In the genomic region with DNA sequence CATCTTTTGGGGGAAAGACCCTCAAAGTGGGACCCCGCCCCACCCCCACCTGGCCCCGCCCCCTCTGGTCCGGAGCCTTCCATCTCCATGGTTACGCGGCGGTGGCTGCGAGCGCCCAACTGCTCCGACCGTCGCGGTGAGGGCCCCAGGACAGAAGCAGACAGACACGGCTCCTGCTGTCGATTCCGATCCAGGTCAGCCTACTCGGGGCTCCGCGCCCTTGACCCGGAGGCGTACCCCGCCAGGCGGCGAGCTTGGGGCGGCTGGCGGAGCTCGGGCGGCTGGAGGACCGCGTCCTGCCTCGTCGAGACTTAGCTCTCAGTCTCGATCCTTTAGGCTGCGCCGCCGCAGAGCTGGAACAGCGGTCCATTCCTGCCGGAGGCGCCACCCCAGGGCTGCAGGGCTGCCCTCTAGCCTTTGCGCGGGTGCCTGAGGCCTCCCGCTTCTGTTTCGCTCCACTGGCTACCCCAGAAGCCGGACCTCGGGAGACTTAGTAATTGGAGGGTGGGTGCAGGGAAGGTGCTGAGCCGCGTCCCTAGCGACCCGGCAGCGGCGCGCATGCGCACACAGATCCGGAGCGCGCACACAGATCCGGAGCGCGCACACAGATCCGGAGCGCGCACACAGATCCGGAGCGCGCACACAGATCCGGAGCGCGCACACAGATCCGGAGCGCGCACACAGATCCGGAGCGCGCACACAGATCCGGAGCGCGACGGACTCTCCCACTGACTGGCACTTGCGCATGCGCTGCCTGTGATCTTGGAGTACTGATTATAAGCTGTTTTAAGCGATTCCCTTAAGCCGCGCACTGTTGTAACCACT, we compare ENCODE assay signal across 9 cellular contexts. TPM values are rescaled to one million over a fixed set of nuclear protein-coding genes. Genes with fewer than 3 reads are reported as not detected.
DNase-seq lines count a peak whose midpoint lies in the region; ATAC-seq and TF ChIP-seq lines count a peak whose summit lies in the region.
"Had no signal": no experiment of that assay in that cellular context is flagged by ENCODE, and none has a peak within 500 bp of the region (broad histone marks: within the 10 kb centered on the region; RNA-seq: fewer than 3 reads in every experiment).

A gene with protein sequence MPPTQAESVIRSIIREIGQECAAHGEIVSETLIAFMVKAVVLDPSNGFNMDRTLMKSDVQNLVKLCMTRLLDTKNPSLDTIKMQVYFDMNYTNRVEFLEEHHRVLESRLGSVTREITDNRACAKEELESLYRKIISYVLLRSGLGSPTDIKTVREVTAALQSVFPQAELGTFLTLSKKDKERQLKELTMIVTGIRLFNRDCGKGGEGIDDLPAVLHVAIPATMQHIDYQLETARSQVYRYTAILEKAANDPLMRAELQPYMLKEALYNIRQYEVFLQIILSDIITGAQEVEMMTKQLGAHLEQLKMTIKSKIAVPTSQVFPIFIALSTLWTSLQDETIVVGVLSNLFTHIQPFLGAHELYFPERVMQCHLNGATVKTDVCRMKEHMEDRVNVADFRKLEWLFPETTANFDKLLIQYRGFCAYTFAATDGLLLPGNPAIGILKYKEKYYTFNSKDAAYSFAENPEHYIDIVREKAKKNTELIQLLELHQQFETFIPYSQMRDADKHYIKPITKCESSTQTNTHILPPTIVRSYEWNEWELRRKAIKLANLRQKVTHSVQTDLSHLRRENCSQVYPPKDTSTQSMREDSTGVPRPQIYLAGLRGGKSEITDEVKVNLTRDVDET (plus strand): TSS at position 77 of the 825 bp plus-strand sequence. CDS start 1,868 bp downstream, outside the sequence.

- DNase-seq in AG20443 (ENCODE audit: low spot score) (peak; percentile 94), NCI-H345 treated with DMSO at 0.1 percent for 48 hours (lab: John Stamatoyannopoulos, UW; ENCODE audit: unreplicated experiment) (peak; percentile 75), chondrocyte (ENCODE audit: low spot score) (peak; percentile 94), kidney tubule cell (ENCODE audit: low spot score) (peak; percentile 92)
- DNase-seq in activated CD4-positive, alpha-beta T cell treated with anti-CD3 and anti-CD28 coated beads for 24 hours (ENCODE audit: low read depth in 2 of 2) = peak; percentile 66 to 67
- peak; percentile 62 to 63 for DNase-seq in stimulated activated CD4-positive, alpha-beta T cell treated with anti-CD3 and anti-CD28 coated beads, Interleukin-15, amount 100 ng/mL, for 48 hours (ENCODE audit: low read depth in 2 of 2)

- H3K4me3 Mint-ChIP-seq in chondrocyte (ENCODE audit: unreplicated experiment) = peak within 1 kb of the TSS; percentile 93

- H3K36me3 Mint-ChIP-seq in chondrocyte (ENCODE audit: low read depth) = peaks cover 3% of the 10 kb centered on the region

- H3K9me3 Mint-ChIP-seq in chondrocyte (ENCODE audit: low read depth) = no peaks in the 10 kb centered on the region

- TF ChIP-seq CTCF in chondrocyte (IDR thresholded peaks at IDR 0.05) = peak; percentile 60

- peak within 1 kb of the TSS; percentile 87 for H3K27ac Mint-ChIP-seq in chondrocyte (ENCODE audit: unreplicated experiment)

- ATAC-seq in GM19025 (IDR thresholded peaks at IDR 0.05; ENCODE audit: low read depth, unreplicated experiment) = peak; percentile 80
- peak; percentile 84 for ATAC-seq in HG03342 (IDR thresholded peaks at IDR 0.05; ENCODE audit: unreplicated experiment)

- peaks cover 12% of the 10 kb centered on the region for H3K27me3 Mint-ChIP-seq in chondrocyte (ENCODE audit: low read depth)

- peaks cover 10% of the 10 kb centered on the region for H3K4me1 Mint-ChIP-seq in chondrocyte (ENCODE audit: low read depth)

RNA-seq across cellular contexts. Expression of the gene that starts here (rescaled TPM):
- total RNA-seq in chondrocyte = 0.12 to 0.73 TPM (median 0.44 TPM) in 3 replicates
- total RNA-seq: T-helper 1 cell treated with Interleukin-12 subunit alpha and Interleukin-12 subunit beta and Interleukin-4 antibody, amounts not matched to agents 30 ng/mL and 1 ng/mL, for 36 hours had no signal

Comparison
In these comparisons a context has a peak if more than half of its experiments do, and no peak if none do; other contexts are left out.
1. Peak in every context shown above with its lines: DNase-seq and ATAC-seq.
2. Peak in DNase-seq in chondrocyte; RNA of the gene not detected or under 1 TPM.